Comparison of ENCODE assay signal across 1 cellular context in genomic region chr1:39194398-39195051, GRCh38.
TF ChIP-seq lines count a peak whose summit lies in the region.

No MANE protein-coding gene starts in this region.

TF ChIP-seq in SK-N-SH treated with all-trans-retinoic acid at 6 μM for 48 hours, 23 proteins besides CTCF, POLR2A, EP300 and RAD21 (continued from another document):
- TF ChIP-seq, protein P1, sequence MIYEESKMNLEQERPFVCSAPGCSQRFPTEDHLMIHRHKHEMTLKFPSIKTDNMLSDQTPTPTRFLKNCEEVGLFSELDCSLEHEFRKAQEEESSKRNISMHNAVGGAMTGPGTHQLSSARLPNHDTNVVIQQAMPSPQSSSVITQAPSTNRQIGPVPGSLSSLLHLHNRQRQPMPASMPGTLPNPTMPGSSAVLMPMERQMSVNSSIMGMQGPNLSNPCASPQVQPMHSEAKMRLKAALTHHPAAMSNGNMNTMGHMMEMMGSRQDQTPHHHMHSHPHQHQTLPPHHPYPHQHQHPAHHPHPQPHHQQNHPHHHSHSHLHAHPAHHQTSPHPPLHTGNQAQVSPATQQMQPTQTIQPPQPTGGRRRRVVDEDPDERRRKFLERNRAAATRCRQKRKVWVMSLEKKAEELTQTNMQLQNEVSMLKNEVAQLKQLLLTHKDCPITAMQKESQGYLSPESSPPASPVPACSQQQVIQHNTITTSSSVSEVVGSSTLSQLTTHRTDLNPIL (CRISPR knock-in tag; IDR thresholded peaks at IDR 0.05; ENCODE audit: low read depth), result no peak
- no peak for TF ChIP-seq TCF4 (CRISPR knock-in tag; IDR thresholded peaks at IDR 0.05; ENCODE audit: borderline replicate concordance)
